ENCODE assay signal across 20 cellular contexts in the genomic region with DNA sequence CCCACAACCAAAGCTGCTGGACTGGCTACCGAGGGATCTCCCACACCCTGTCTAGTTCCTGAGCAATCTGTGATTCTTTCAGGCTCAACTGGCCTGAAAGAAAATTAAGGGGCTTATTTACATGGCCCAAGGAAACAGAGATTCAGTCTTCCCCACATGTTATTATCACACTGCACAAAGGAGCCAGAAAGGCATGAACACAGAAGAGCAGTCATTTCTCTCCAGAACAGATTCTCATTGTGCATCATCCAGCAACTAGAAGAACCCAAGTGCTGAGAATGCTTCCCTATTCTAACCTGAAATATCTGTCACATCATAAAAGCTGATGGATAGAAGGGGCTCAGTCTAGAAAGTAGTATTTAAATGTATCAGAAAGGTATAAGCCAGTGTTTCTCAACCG.
DNase-seq lines count a peak whose midpoint lies in the region; ATAC-seq and TF ChIP-seq lines count a peak whose summit lies in the region.
"Had no signal": no experiment of that assay in that cellular context is flagged by ENCODE, and none has a peak within 500 bp of the region (broad histone marks: within the 10 kb centered on the region; RNA-seq: fewer than 3 reads in every experiment).

No MANE protein-coding gene starts in this region.

- TF ChIP-seq CTCF in brain (conservative IDR thresholded peaks at IDR 0.05), result no peak
- TF ChIP-seq CTCF in spleen (IDR thresholded peaks at IDR 0.05 in 8 of 11, conservative IDR thresholded peaks at IDR 0.05 in 3 of 11), result no peak

- POLR2A ChIA-PET in activated CD4-positive, alpha-beta memory T cell treated with anti-CD3 and anti-CD28 coated beads, Interleukin-2, amount 10 ng/mL, durations not matched to agents 7 days and 5 days (lab: Charles Lee), result no interaction called here

- DNase-seq in medulla oblongata (ENCODE audit: extremely low spot score) (peak; percentile 70), superior temporal gyrus (ENCODE audit: extremely low spot score) (peak; percentile 19), spleen (no peak), HK-2 (ENCODE audit: unreplicated experiment) (no peak)
- DNase-seq in activated CD4-positive, alpha-beta memory T cell treated with anti-CD3 and anti-CD28 coated beads, Interleukin-2, amount 10 ng/mL, durations not matched to agents 7 days and 5 days, result no peak
- DNase-seq: Caco-2; CD4-positive, CD25-positive, alpha-beta regulatory T cell; CD8-positive, alpha-beta T cell; EL; GDM1; HFFc6 had no signal

- peaks cover 0 to 6% (median 0%) of the 10 kb centered on the region in 5 experiments for H3K9me3 Mint-ChIP-seq in brain
- no peaks in the 10 kb centered on the region for H3K9me3 Mint-ChIP-seq in activated CD4-positive, alpha-beta memory T cell treated with anti-CD3 and anti-CD28 coated beads, Interleukin-2, amount 10 ng/mL, durations not matched to agents 7 days and 5 days
- H3K9me3 Mint-ChIP-seq: CD4-positive, CD25-positive, alpha-beta regulatory T cell; CD8-positive, alpha-beta T cell; GM23338; HFFc6 had no signal

- peak overlapping the region in 1 of 5 experiments; percentile 10 for H3K4me3 Mint-ChIP-seq in brain
- no peak overlapping the region for H3K4me3 Mint-ChIP-seq in activated CD4-positive, alpha-beta memory T cell treated with anti-CD3 and anti-CD28 coated beads, Interleukin-2, amount 10 ng/mL, durations not matched to agents 7 days and 5 days
- H3K4me3 Mint-ChIP-seq: B cell; CD4-positive, CD25-positive, alpha-beta regulatory T cell; CD8-positive, alpha-beta T cell; GM23338; HFFc6 had no signal

- peaks cover 62% of the 10 kb centered on the region for H3K4me1 Mint-ChIP-seq in brain
- H3K4me1 Mint-ChIP-seq in activated CD4-positive, alpha-beta memory T cell treated with anti-CD3 and anti-CD28 coated beads, Interleukin-2, amount 10 ng/mL, durations not matched to agents 7 days and 5 days, result peaks cover 3% of the 10 kb centered on the region
- H3K4me1 Mint-ChIP-seq: CD4-positive, CD25-positive, alpha-beta regulatory T cell had no signal

- WGBS in spleen, 5 donors, result 82 to 86% (median 84%) methylated on average over 2 of the region's 2 CpGs

- no peak for TF ChIP-seq POLR2A in spleen (IDR thresholded peaks at IDR 0.05)

- H3K4me1 ChIP-seq in spleen, result no peaks in the 10 kb centered on the region
- H3K4me1 ChIP-seq: BLaER1, Caco-2, HAP-1 had no signal

- CTCF ChIA-PET in activated CD4-positive, alpha-beta memory T cell treated with anti-CD3 and anti-CD28 coated beads, Interleukin-2, amount 10 ng/mL, durations not matched to agents 7 days and 5 days (lab: Charles Lee), result no interaction called here

- H3K27me3 ChIP-seq in spleen (replicated peaks in 1 of 7), result no peaks in the 10 kb centered on the region
- H3K27me3 ChIP-seq: BLaER1 had no signal

- no peak overlapping the region for H3K4me3 ChIP-seq in spleen
- H3K4me3 ChIP-seq: BLaER1, GM12878, GM23338, HAP-1 had no signal

- no peaks in the 10 kb centered on the region for H3K9me3 ChIP-seq in spleen
- H3K9me3 ChIP-seq: BLaER1, Caco-2, HAP-1 had no signal

- peak; percentile 42 for ATAC-seq in HG02870 (IDR thresholded peaks at IDR 0.05; ENCODE audit: unreplicated experiment)
- ATAC-seq in GM21576 (IDR thresholded peaks at IDR 0.05; ENCODE audit: unreplicated experiment), result no peak
- ATAC-seq: CD8-positive, alpha-beta T cell; GM12878 had no signal

- H3K36me3 Mint-ChIP-seq in brain, result no peaks in the 10 kb centered on the region
- no peaks in the 10 kb centered on the region for H3K36me3 Mint-ChIP-seq in activated CD4-positive, alpha-beta memory T cell treated with anti-CD3 and anti-CD28 coated beads, Interleukin-2, amount 10 ng/mL, durations not matched to agents 7 days and 5 days (ENCODE audit: low read depth)
- H3K36me3 Mint-ChIP-seq: CD4-positive, CD25-positive, alpha-beta regulatory T cell; CD8-positive, alpha-beta T cell had no signal

- no peaks in the 10 kb centered on the region for H3K36me3 ChIP-seq in spleen
- H3K36me3 ChIP-seq: BLaER1, HAP-1 had no signal

- H3K27me3 Mint-ChIP-seq in brain, result no peaks in the 10 kb centered on the region
- H3K27me3 Mint-ChIP-seq in activated CD4-positive, alpha-beta memory T cell treated with anti-CD3 and anti-CD28 coated beads, Interleukin-2, amount 10 ng/mL, durations not matched to agents 7 days and 5 days, result peaks cover 18% of the 10 kb centered on the region
- H3K27me3 Mint-ChIP-seq: B cell had no signal

- intact Hi-C loops in spleen (cut with DNase I; ENCODE audit: low total_unique reads), result no loop called here

- H3K27ac Mint-ChIP-seq in brain, result peak overlapping the region; percentile 21 to 88 (median 63)
- H3K27ac Mint-ChIP-seq in activated CD4-positive, alpha-beta memory T cell treated with anti-CD3 and anti-CD28 coated beads, Interleukin-2, amount 10 ng/mL, durations not matched to agents 7 days and 5 days, result no peak overlapping the region
- H3K27ac Mint-ChIP-seq: B cell; CD4-positive, CD25-positive, alpha-beta regulatory T cell; CD8-positive, alpha-beta T cell; GM23338; HFFc6 had no signal

- H3K27ac ChIP-seq in spleen, result no peak overlapping the region
- H3K27ac ChIP-seq: BLaER1, C4-2B had no signal

Comparison
In these comparisons a context has a peak if more than half of its experiments do, and no peak if none do; other contexts are left out.
1. DNase-seq: peak in medulla oblongata (single experiment) and superior temporal gyrus (single experiment); none in activated CD4-positive, alpha-beta memory T cell treated with anti-CD3 and anti-CD28 coated beads, Interleukin-2, amount 10 ng/mL, durations not matched to agents 7 days and 5 days (single experiment), spleen (single experiment) and HK-2 (single experiment).